ENCODE assay signal across 9 cellular contexts in genomic region chr1:42690477-42691156, GRCh38. TPM values are rescaled to one million over a fixed set of nuclear protein-coding genes. Genes with fewer than 3 reads are reported as not detected.
DNase-seq lines count a peak whose midpoint lies in the region; ATAC-seq and TF ChIP-seq lines count a peak whose summit lies in the region.
"Had no signal": no experiment of that assay in that cellular context is flagged by ENCODE, and none has a peak within 500 bp of the region (broad histone marks: within the 10 kb centered on the region; RNA-seq: fewer than 3 reads in every experiment).

No MANE protein-coding gene starts in this region.

- no peak overlapping the region for H3K9ac ChIP-seq in OCI-LY3 (ENCODE audit: low read length)

- H3K27me3 Mint-ChIP-seq in activated T-cell treated with anti-CD3 and anti-CD28 coated beads, Interleukin-2, amount 50 U/mL, for 4 hours (ENCODE audit: low read depth): no peaks in the 10 kb centered on the region

- POLR2A ChIA-PET in GM10248 (lab: Yijun Ruan, JAX): interaction anchor here (1.1 to 1.7 kb wide), 2 partner anchors 8 to 12 kb away, joined by 3 to 11 read pairs; partner anchors contain the start of gene YBX1

- no peak overlapping the region; the same call in 1 of the 2 replicates for H3K27ac ChIP-seq in OCI-LY3 (ENCODE audit: low read length)
- H3K27ac ChIP-seq: heart right ventricle had no signal

- peak; percentile 75 to 88 for ATAC-seq in activated T-cell treated with anti-CD3 and anti-CD28 coated beads, Interleukin-2, amount 50 U/mL, for 4 hours
- peak; percentile 72 for ATAC-seq in stimulated activated naive CD8-positive, alpha-beta T cell treated with anti-CD3 and anti-CD28 coated beads, Interleukin-15, Interleukin-2, amounts not matched to agents 100 U/mL and 50 U/mL, for 24 hours
- ATAC-seq: heart right ventricle had no signal

- H3K4me1 Mint-ChIP-seq in activated T-cell treated with anti-CD3 and anti-CD28 coated beads, Interleukin-2, amount 50 U/mL, for 4 hours (ENCODE audit: low read depth): peaks cover 91% of the 10 kb centered on the region

- peaks cover 99% of the 10 kb centered on the region for H4K20me1 ChIP-seq in OCI-LY3 (ENCODE audit: insufficient read depth, low read length)

- H3K9me3 Mint-ChIP-seq in activated T-cell treated with anti-CD3 and anti-CD28 coated beads, Interleukin-2, amount 50 U/mL, for 4 hours: no peaks in the 10 kb centered on the region

- DNase-seq in activated T-cell treated with anti-CD3 and anti-CD28 coated beads, Interleukin-2, amount 50 U/mL, for 4 hours: no peak
- DNase-seq in activated T-cell treated with anti-CD3 and anti-CD28 coated beads for 4 hours (no peak), epithelial cell of esophagus (ENCODE audit: low read depth) (peak; percentile 38), GM10248 (ENCODE audit: extremely low spot score) (no peak), NCI-H2227 treated with DMSO at 0.1 percent for 48 hours (lab: John Stamatoyannopoulos, UW) (no peak)
- DNase-seq in stimulated activated naive CD8-positive, alpha-beta T cell treated with anti-CD3 and anti-CD28 coated beads, Interleukin-15, Interleukin-2, amounts not matched to agents 100 U/mL and 50 U/mL, for 24 hours: no peak
- no peak for DNase-seq in stimulated activated CD4-positive, alpha-beta T cell treated with anti-CD3 and anti-CD28 coated beads, Interleukin-12 subunit alpha, Interleukin-12 subunit beta, amount 100 ng/mL, for 4 hours
- DNase-seq: heart right ventricle had no signal

- no peaks in the 10 kb centered on the region for H3K27me3 ChIP-seq in OCI-LY3 (ENCODE audit: low read depth, low read length)
- H3K27me3 ChIP-seq: heart right ventricle had no signal

- no peaks in the 10 kb centered on the region for H3K9me3 ChIP-seq in OCI-LY3 (ENCODE audit: insufficient read depth, low read length)
- H3K9me3 ChIP-seq: heart right ventricle had no signal

- H2AFZ ChIP-seq in OCI-LY3 (ENCODE audit: low read depth, low read length): no peak overlapping the region

- H3K36me3 Mint-ChIP-seq in activated T-cell treated with anti-CD3 and anti-CD28 coated beads, Interleukin-2, amount 50 U/mL, for 4 hours (ENCODE audit: insufficient read depth): peaks cover 46% of the 10 kb centered on the region

- CTCF ChIA-PET in GM10248 (lab: Yijun Ruan, JAX): interaction anchor here (0.9 to 2.3 kb wide), 11 partner anchors 11 to 383 kb away, joined by 3 to 5 read pairs (median 3); no protein-coding TSS in a partner anchor

- peak overlapping the region; percentile 30 for H3K4me2 ChIP-seq in OCI-LY3 (ENCODE audit: low read length)

- H3K36me3 ChIP-seq in OCI-LY3 (replicated peaks; ENCODE audit: low read depth, low read length): peaks cover 42% of the 10 kb centered on the region

- H3K4me3 ChIP-seq in OCI-LY3 (ENCODE audit: low read length) (no peak overlapping the region), epithelial cell of esophagus (ENCODE audit: low read length) (no peak overlapping the region)
- H3K4me3 ChIP-seq: heart right ventricle had no signal

- peaks cover 100% of the 10 kb centered on the region for H3K79me2 ChIP-seq in OCI-LY3 (ENCODE audit: low read length)

- TF ChIP-seq CTCF in OCI-LY3 (IDR thresholded peaks at IDR 0.05; ENCODE audit: low read depth, low read length) (no peak), epithelial cell of esophagus (IDR thresholded peaks at IDR 0.05; ENCODE audit: insufficient read depth, low read depth, low read length, missing control alignments) (peak; percentile 20), GM10248 (IDR thresholded peaks at IDR 0.05; ENCODE audit: control extremely low read depth, extremely low read depth, low read depth, missing control alignments) (no peak)

- H3K4me3 Mint-ChIP-seq in activated T-cell treated with anti-CD3 and anti-CD28 coated beads, Interleukin-2, amount 50 U/mL, for 4 hours: peak overlapping the region; percentile 37

- H3K4me1 ChIP-seq in OCI-LY3 (ENCODE audit: low read length): peaks cover 59% of the 10 kb centered on the region

RNA-seq across cellular contexts. Expression of gene YBX1, which starts 8.4 kb away (rescaled TPM):
- total RNA-seq in activated T-cell treated with anti-CD3 and anti-CD28 coated beads, Interleukin-2, amount 50 U/mL, for 4 hours: 1,000 to 10,000 TPM; 1,281 to 1,520 (median 1,366) TPM

RNA-seq across cellular contexts. Expression of gene PPIH, which starts 32.4 kb away (rescaled TPM):
- total RNA-seq in activated T-cell treated with anti-CD3 and anti-CD28 coated beads, Interleukin-2, amount 50 U/mL, for 4 hours: 100 to 1,000 TPM in 2 of 3 donors, 10 to 100 TPM in 1; 97.4 to 122 (median 117) TPM

RNA-seq across cellular contexts. Expression of gene CLDN19, which starts 49.4 kb away (rescaled TPM):
- not detected for total RNA-seq in activated T-cell treated with anti-CD3 and anti-CD28 coated beads, Interleukin-2, amount 50 U/mL, for 4 hours
- total RNA-seq: heart right ventricle had no signal
